14 cellular contexts compared by ENCODE assay signal in the genomic region with DNA sequence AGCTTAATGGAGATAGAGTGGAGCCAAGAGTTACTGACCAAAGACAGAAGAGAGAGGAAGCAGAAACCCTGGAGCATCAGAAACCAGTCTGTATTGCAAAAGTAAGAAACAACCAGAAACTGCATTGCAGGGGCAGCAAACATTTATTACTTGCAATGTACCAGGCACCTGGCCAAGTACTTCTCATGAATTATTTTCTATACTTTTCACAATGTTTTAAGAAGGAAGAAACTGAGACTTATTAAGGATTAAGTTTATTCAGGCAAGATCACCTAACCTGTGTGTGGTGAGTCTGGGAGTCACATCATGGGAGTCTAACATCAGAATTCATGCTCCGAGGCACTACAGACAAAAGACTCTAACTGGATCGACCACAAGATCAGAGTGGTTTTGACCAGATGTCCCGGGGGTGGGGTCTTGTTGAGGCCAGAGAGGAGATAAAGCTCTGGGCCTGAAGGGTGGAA. TPM values are rescaled to one million over a fixed set of nuclear protein-coding genes. Genes with fewer than 3 reads are reported as not detected.
DNase-seq lines count a peak whose midpoint lies in the region; ATAC-seq, FAIRE-seq and TF ChIP-seq lines count a peak whose summit lies in the region.
"Had no signal": no experiment of that assay in that cellular context is flagged by ENCODE, and none has a peak within 500 bp of the region (broad histone marks: within the 10 kb centered on the region; RNA-seq: fewer than 3 reads in every experiment).

No MANE protein-coding gene starts in this region.

- H3K9ac ChIP-seq in GM12878 (ENCODE audit: control insufficient read depth, insufficient read depth, low read length): no peak overlapping the region
- no peak overlapping the region for H3K9ac ChIP-seq in colonic mucosa (ENCODE audit: low read depth in 2 of 2, low read length in 2 of 2)

- H3K4me2 ChIP-seq in A549 (peak overlapping the region; percentile 28; the same call in 2 of the 3 replicates), GM12878 (ENCODE audit: control insufficient read depth, insufficient read depth) (no peak overlapping the region)

- in situ Hi-C loops in GM12878 (cut with MboI): no loop called here

- POLR2A ChIA-PET in A549 (lab: Yijun Ruan, JAX) (no interaction called here), GM12878 (lab: Charles Lee) (no interaction called here)

- peak overlapping the region; percentile 91 for H3K27ac Mint-ChIP-seq in HFFc6

- H2AFZ ChIP-seq in GM12878 (ENCODE audit: control insufficient read depth, low read depth, low read length): no peak overlapping the region; the same call in 1 of the 2 replicates

- TF ChIP-seq RAD21 in A549 (conservative IDR thresholded peaks at IDR 0.05 in 1 of 2, IDR thresholded peaks at IDR 0.05 in 1 of 2): no peak
- TF ChIP-seq RAD21 in GM12878 (IDR thresholded peaks at IDR 0.05; ENCODE audit: insufficient read depth, low read depth, low read length): no peak

- intact Hi-C loops in GM12878 (cut with micrococcal nuclease; ENCODE audit: unreplicated experiment): loop anchor here (5.0 kb wide), 1 partner anchor 40 kb away; no protein-coding TSS in a partner anchor
- intact Hi-C loops in colonic mucosa (cut with DNase I): no loop called here

- no peak for FAIRE-seq in A549 (lab: Jason Lieb, UNC)
- peak; percentile 70 for FAIRE-seq in GM12878 (lab: Jason Lieb, UNC)

- TF ChIP-seq CTCF in A549 (IDR thresholded peaks at IDR 0.05) (no peak), HFFc6 (IDR thresholded peaks at IDR 0.05) (no peak), GM12878 (IDR thresholded peaks at IDR 0.05 in 2 of 3, conservative IDR thresholded peaks at IDR 0.05 in 1 of 3; ENCODE audit: control insufficient read depth in 2 of 3, extremely low read depth in 1 of 3, insufficient read depth in 1 of 3, low read depth in 3 of 3, low read length in 3 of 3) (no peak), colonic mucosa (IDR thresholded peaks at IDR 0.05) (no peak)

- ATAC-seq in A549 (no peak), GM12878 (peak; percentile 22), HG02981 (IDR thresholded peaks at IDR 0.05; ENCODE audit: unreplicated experiment) (no peak), HG03045 (IDR thresholded peaks at IDR 0.05; ENCODE audit: unreplicated experiment) (no peak)

- H3K27me3 Mint-ChIP-seq in HFFc6 (ENCODE audit: insufficient read depth): no peaks in the 10 kb centered on the region; the same call in none of the 2 replicates

- H3K4me1 ChIP-seq in A549 (peaks cover 24% of the 10 kb centered on the region), GM12878 (ENCODE audit: control insufficient read depth, insufficient read depth, low read length) (0 out of 2 replicates have a peak, but pooled peaks cover 2% of the 10 kb centered on the region), colonic mucosa (no peaks in the 10 kb centered on the region)
- H3K4me1 ChIP-seq: transverse colon had no signal

- CTCF ChIA-PET in A549 (lab: Yijun Ruan, JAX) (no interaction called here), GM12878 (lab: Yijun Ruan, JAX) (no interaction called here)

- no peaks in the 10 kb centered on the region for H3K9me3 Mint-ChIP-seq in HFFc6

- H3K4me1 Mint-ChIP-seq in HFFc6 (ENCODE audit: low read depth): peaks cover 53% of the 10 kb centered on the region

- H3K4me3 Mint-ChIP-seq in HFFc6: peak overlapping the region; percentile 48

- SMC1A ChIA-PET in GM12878 (lab: Charles Lee; ENCODE audit: uncharacterized antibody, unreplicated experiment): interaction anchor here (0.6 to 0.8 kb wide), 2 partner anchors 8 to 95 kb away, joined by 3 read pairs; no protein-coding TSS in a partner anchor

- H3K4me3 ChIP-seq in A549: no peak overlapping the region
- H3K4me3 ChIP-seq in GM12878: no peak overlapping the region
- H3K4me3 ChIP-seq in colonic mucosa: no peak overlapping the region
- H3K4me3 ChIP-seq: transverse colon had no signal

- TF ChIP-seq EP300 in A549 (IDR thresholded peaks at IDR 0.05) (no peak), GM12878 (IDR thresholded peaks at IDR 0.05; ENCODE audit: borderline replicate concordance in 1 of 2, control insufficient read depth in 1 of 2, low read depth in 2 of 2, low read length in 2 of 2) (no peak)

- BruUV-seq in GM12878 (replicated peaks; lab: Mats Ljungman, UMichigan): no TSS peak

- RAD21 ChIA-PET in GM12878 (lab: Charles Lee; ENCODE audit: unreplicated experiment): no interaction called here

- peaks cover 0 to 13% of the 10 kb centered on the region in 2 experiments; a peak in 1 of 4 replicates for H3K36me3 ChIP-seq in GM12878 (ENCODE audit: control insufficient read depth in 2 of 2, insufficient read depth in 2 of 2, low read length in 1 of 2)
- no peaks in the 10 kb centered on the region for H3K36me3 ChIP-seq in colonic mucosa
- H3K36me3 ChIP-seq: transverse colon had no signal

- H3K27me3 ChIP-seq in GM12878 (replicated peaks in 1 of 2; ENCODE audit: control insufficient read depth in 2 of 2, insufficient read depth in 2 of 2, low read length in 1 of 2) (no peaks in the 10 kb centered on the region), colonic mucosa (no peaks in the 10 kb centered on the region)
- H3K27me3 ChIP-seq: transverse colon had no signal

- H3K27ac ChIP-seq in A549 (peak overlapping the region in 1 of 2 experiments; percentile 48; a peak in 2 of 6 replicates), GM12878 (ENCODE audit: control insufficient read depth, insufficient read depth) (no peak overlapping the region), colonic mucosa (no peak overlapping the region)
- H3K27ac ChIP-seq: transverse colon had no signal

- no peak for DNase-seq in A549 (ENCODE audit: low read depth in 1 of 2, low spot score in 1 of 2)
- no peak for DNase-seq in HFFc6
- DNase-seq in GM12878 (ENCODE audit: low read depth, low spot score): no peak
- peak; percentile 29 for DNase-seq in kidney glomerular epithelial cell (lab: John Stamatoyannopoulos, UW)
- DNase-seq in colonic mucosa: no peak
- DNase-seq in iPS-NIHi7 (ENCODE audit: extremely low spot score): no peak
- DNase-seq: activated naive CD4-positive, alpha-beta T cell treated with anti-CD3 and anti-CD28 coated beads, Interleukin-2, amount 50 U/mL, for 16 hours; AML-193; NCI-H1092 treated with DMSO at 0.1 percent for 48 hours; NCI-H526; SHP77; transverse colon had no signal

- no peaks in the 10 kb centered on the region for H4K20me1 ChIP-seq in GM12878 (ENCODE audit: control insufficient read depth, insufficient read depth)

- peaks cover 8% of the 10 kb centered on the region; the same call in 1 of the 2 replicates for H3K36me3 Mint-ChIP-seq in HFFc6 (ENCODE audit: low read depth)

- TF ChIP-seq POLR2A in A549 (IDR thresholded peaks at IDR 0.05; ENCODE audit: low read length) (no peak), GM12878 (IDR thresholded peaks at IDR 0.05; ENCODE audit: low read depth, low read length) (no peak)

- 56% methylated on average over 3 of the region's 3 CpGs for WGBS in A549 (ENCODE audit: missing lambda C conversion rate)
- WGBS in GM12878 (ENCODE audit: insufficient coverage, insufficient replicate concordance, low lambda C conversion rate, missing lambda C conversion rate): 19% methylated on average over 3 of the region's 3 CpGs

- no peaks in the 10 kb centered on the region for H3K9me3 ChIP-seq in A549
- H3K9me3 ChIP-seq in GM12878 (replicated peaks; ENCODE audit: control insufficient read depth, insufficient read depth, low read length): no peaks in the 10 kb centered on the region
- no peaks in the 10 kb centered on the region for H3K9me3 ChIP-seq in colonic mucosa
- H3K9me3 ChIP-seq: transverse colon had no signal

- no peaks in the 10 kb centered on the region; the same call in 1 of the 2 replicates for H3K79me2 ChIP-seq in GM12878 (ENCODE audit: control insufficient read depth, insufficient read depth, low read length)

TF ChIP-seq in A549, 52 proteins besides CTCF, POLR2A, EP300 and RAD21:
- no peak for TF ChIP-seq FOXS1 (CRISPR knock-in tag; IDR thresholded peaks at IDR 0.05)
- no peak for TF ChIP-seq FOSL2 (IDR thresholded peaks at IDR 0.05)
- no peak for TF ChIP-seq FOSL2 (CRISPR knock-in tag; IDR thresholded peaks at IDR 0.05)
- TF ChIP-seq MAZ (IDR thresholded peaks at IDR 0.05; ENCODE audit: borderline replicate concordance, low read depth, low read length): no peak

TF ChIP-seq in GM12878, 131 proteins besides CTCF, POLR2A, EP300 and RAD21 (continues in another document):
- peak; percentile 74 for TF ChIP-seq RUNX3 (IDR thresholded peaks at IDR 0.05; ENCODE audit: low read length)

RNA-seq across cellular contexts. Expression of a gene that starts 47.4 kb away (rescaled TPM):
- polyA plus RNA-seq in A549 (2011; rRNA removed) (1.2 and 1.5 TPM in 2 replicates), A549 (2017; fragmentation: RNase III; extraction: RNeasy Plus Mini Kit Qiagen cat#74134 plus additional on column Dnase treatment) (1.4 to 1.9 TPM (median 1.8 TPM) in 3 replicates), GM12878 (2011; rRNA removed) (26.3 and 37.7 TPM in 2 replicates), GM12878 (2014; fragmentation: Illumina TruSeq; extraction: Trizol) (43.3 and 52.1 TPM in 2 replicates), GM12878 (2014; fragmentation: Nextera tagmentation; extraction: Ambion mirVana) (10 to 100 TPM; 16.4 to 17.4 TPM), GM12878 (2014; rRNA removed) (32.5 and 36.4 TPM in 2 replicates), GM12878 (2016; fragmentation: Nextera tagmentation; extraction: Ambion mirVana) (10 to 100 TPM; 44.1 to 46.2 TPM)
- 0.15 and 0.21 TPM in 2 replicates for polyA plus RNA-seq in A549 (2012; cell fraction: cytosol; rRNA removed)
- polyA plus RNA-seq in A549 (2012; cell fraction: nucleus; rRNA removed): 0.38 and 0.39 TPM in 2 replicates
- 0.99 and 1.4 TPM in 2 replicates for polyA minus RNA-seq in A549 (2011; rRNA and poly(A)+ RNA removed)
- total RNA-seq in HFFc6 (2021; fragmentation: NEBNext Ultra II Directional; extraction: Animal tissue kit (Norgen Biotek cat#: 25700)): 10 to 100 TPM in 1 of 6 experiments, 1 to 10 TPM in 5; 5.9 to 10.1 (median 8.7) TPM
- 34.1 and 37.8 TPM in 2 replicates for total RNA-seq in GM12878 (2013; cell fraction: nucleolus; rRNA removed)
- total RNA-seq in GM12878 (2014; rRNA removed) (29.8 and 35.1 TPM in 2 replicates), GM12878 (2014; rRNA removed; fragmentation: Illumina TruSeq; extraction: Trizol) (34.3 and 34.4 TPM in 2 replicates), GM12878 (2021) (40.5 and 41.4 TPM in 2 replicates), colonic mucosa (under 1 TPM; 0.82 to 0.90 TPM)
- polyA plus RNA-seq in GM12878 (2011; ENCODE audit: low read depth): 26.7 TPM
- polyA plus RNA-seq in GM12878 (2011; cell fraction: cytosol; rRNA removed): 17.5 and 18.5 TPM in 2 replicates
- polyA plus RNA-seq in GM12878 (2011; cell fraction: nucleus; rRNA removed): 24.6 and 30.7 TPM in 2 replicates
- 30.9 and 49.8 TPM in 2 replicates for polyA plus RNA-seq in GM12878 (2012)
- polyA minus RNA-seq in GM12878 (2011; rRNA and poly(A)+ RNA removed): 25.6 and 35.8 TPM in 2 replicates
- 8.7 and 9.7 TPM in 2 replicates for polyA minus RNA-seq in GM12878 (2011; cell fraction: cytosol; rRNA and poly(A)+ RNA removed)
- 14.4 and 16.5 TPM in 2 replicates for polyA minus RNA-seq in GM12878 (2011; cell fraction: nucleus; rRNA and poly(A)+ RNA removed)
